In the genomic region with DNA sequence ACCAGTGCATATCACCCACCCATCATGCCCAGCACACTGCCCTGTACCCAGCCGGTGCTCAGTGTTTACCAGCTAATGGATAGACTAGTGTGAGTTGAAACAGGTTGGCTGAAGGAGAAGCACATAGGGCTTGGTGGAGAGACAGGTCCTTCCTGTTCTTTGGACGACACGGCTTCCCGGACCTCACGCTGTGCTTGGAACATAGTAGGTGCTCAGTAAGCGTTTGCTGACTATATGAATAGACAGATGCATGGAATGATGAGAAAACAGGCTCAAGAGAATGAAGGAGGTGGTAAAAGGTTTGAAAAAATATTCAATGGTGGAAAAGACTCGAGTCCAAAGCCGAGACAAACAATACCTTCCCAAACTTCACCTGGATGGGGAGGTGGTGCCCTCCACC, we compare ENCODE assay signal across 2 cellular contexts.
TF ChIP-seq lines count a peak whose summit lies in the region.

No MANE protein-coding gene starts in this region.

TF ChIP-seq in K562, 482 proteins besides CTCF, POLR2A, EP300 and RAD21:
- TF ChIP-seq ZKSCAN1 (IDR thresholded peaks at IDR 0.05; ENCODE audit: low read depth, low read length), result 0 out of 2 replicates have a peak, but pooled peaks have one; percentile 23
- no peak for TF ChIP-seq ZNF589 (CRISPR knock-in tag; IDR thresholded peaks at IDR 0.05; ENCODE audit: low read depth)
- TF ChIP-seq, protein P1, sequence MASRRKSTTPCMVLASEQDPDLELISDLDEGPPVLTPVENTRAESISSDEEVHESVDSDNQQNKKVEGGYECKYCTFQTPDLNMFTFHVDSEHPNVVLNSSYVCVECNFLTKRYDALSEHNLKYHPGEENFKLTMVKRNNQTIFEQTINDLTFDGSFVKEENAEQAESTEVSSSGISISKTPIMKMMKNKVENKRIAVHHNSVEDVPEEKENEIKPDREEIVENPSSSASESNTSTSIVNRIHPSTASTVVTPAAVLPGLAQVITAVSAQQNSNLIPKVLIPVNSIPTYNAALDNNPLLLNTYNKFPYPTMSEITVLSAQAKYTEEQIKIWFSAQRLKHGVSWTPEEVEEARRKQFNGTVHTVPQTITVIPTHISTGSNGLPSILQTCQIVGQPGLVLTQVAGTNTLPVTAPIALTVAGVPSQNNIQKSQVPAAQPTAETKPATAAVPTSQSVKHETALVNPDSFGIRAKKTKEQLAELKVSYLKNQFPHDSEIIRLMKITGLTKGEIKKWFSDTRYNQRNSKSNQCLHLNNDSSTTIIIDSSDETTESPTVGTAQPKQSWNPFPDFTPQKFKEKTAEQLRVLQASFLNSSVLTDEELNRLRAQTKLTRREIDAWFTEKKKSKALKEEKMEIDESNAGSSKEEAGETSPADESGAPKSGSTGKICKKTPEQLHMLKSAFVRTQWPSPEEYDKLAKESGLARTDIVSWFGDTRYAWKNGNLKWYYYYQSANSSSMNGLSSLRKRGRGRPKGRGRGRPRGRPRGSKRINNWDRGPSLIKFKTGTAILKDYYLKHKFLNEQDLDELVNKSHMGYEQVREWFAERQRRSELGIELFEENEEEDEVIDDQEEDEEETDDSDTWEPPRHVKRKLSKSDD (conservative IDR thresholded peaks at IDR 0.05; ENCODE audit: low read length), result no peak

TF ChIP-seq in HEK293T, 16 proteins besides CTCF, POLR2A, EP300 and RAD21:
- TF ChIP-seq SUZ12 (IDR thresholded peaks at IDR 0.05) (no peak), L3MBTL2 (conservative IDR thresholded peaks at IDR 0.05) (no peak), BHLHE40 (IDR thresholded peaks at IDR 0.05; ENCODE audit: borderline replicate concordance) (no peak), TARDBP (IDR thresholded peaks at IDR 0.05) (no peak), NFRKB (IDR thresholded peaks at IDR 0.05) (no peak), FOXA1 (IDR thresholded peaks at IDR 0.05) (no peak), FOXM1 (IDR thresholded peaks at IDR 0.05; ENCODE audit: borderline replicate concordance) (no peak), CTBP1 (IDR thresholded peaks at IDR 0.05; ENCODE audit: borderline replicate concordance) (no peak)
- TF ChIP-seq, protein P2, sequence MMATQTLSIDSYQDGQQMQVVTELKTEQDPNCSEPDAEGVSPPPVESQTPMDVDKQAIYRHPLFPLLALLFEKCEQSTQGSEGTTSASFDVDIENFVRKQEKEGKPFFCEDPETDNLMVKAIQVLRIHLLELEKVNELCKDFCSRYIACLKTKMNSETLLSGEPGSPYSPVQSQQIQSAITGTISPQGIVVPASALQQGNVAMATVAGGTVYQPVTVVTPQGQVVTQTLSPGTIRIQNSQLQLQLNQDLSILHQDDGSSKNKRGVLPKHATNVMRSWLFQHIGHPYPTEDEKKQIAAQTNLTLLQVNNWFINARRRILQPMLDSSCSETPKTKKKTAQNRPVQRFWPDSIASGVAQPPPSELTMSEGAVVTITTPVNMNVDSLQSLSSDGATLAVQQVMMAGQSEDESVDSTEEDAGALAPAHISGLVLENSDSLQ (IDR thresholded peaks at IDR 0.05), result no peak
